ENCODE assay signal across 24 cellular contexts in genomic region chr18:33270297-33270696, GRCh38.
"Had no signal": no experiment of that assay in that cellular context is flagged by ENCODE, and none has a peak within 500 bp of the region (broad histone marks: within the 10 kb centered on the region; RNA-seq: fewer than 3 reads in every experiment).

No MANE protein-coding gene starts in this region.

- DNase-seq: colonic mucosa; cortex of kidney; dermis blood vessel endothelial cell; dorsolateral prefrontal cortex; effector CD4-positive, alpha-beta T cell; effector CD8-positive, alpha-beta T cell; effector memory CD4-positive, alpha-beta T cell; effector memory CD8-positive, alpha-beta T cell; endodermal cell; erythroblast; esophagus squamous epithelium; foreskin fibroblast; foreskin keratinocyte; foreskin melanocyte; gastrocnemius medialis; glutamatergic neuron; head of caudate nucleus; heart left ventricle; heart right ventricle had no signal

- H3K27ac ChIP-seq: colonic mucosa, coronary artery, dorsolateral prefrontal cortex, epithelial cell of prostate, esophagus muscularis mucosa, esophagus squamous epithelium, foreskin keratinocyte, gastrocnemius medialis, gastroesophageal sphincter, heart left ventricle, heart right ventricle had no signal

- H3K4me3 ChIP-seq: colonic mucosa, coronary artery, dorsolateral prefrontal cortex, esophagus muscularis mucosa, esophagus squamous epithelium, gastrocnemius medialis, gastroesophageal sphincter, heart left ventricle, heart right ventricle had no signal

- H3K36me3 ChIP-seq: colonic mucosa, esophagus muscularis mucosa, esophagus squamous epithelium, gastrocnemius medialis, gastroesophageal sphincter, heart left ventricle, heart right ventricle had no signal

- H3K9me3 ChIP-seq: colonic mucosa, esophagus muscularis mucosa, esophagus squamous epithelium, gastrocnemius medialis, gastroesophageal sphincter, heart left ventricle had no signal

- H3K27me3 ChIP-seq: colonic mucosa, dorsolateral prefrontal cortex, esophagus muscularis mucosa, esophagus squamous epithelium, foreskin keratinocyte, gastrocnemius medialis, gastroesophageal sphincter, heart left ventricle, heart right ventricle had no signal

- ATAC-seq: effector memory CD8-positive, alpha-beta T cell; esophagus mucosa; foreskin keratinocyte; gastrocnemius medialis; gastroesophageal sphincter; heart left ventricle; heart right ventricle had no signal
